ENCODE assay signal across 12 cellular contexts in the genomic region with DNA sequence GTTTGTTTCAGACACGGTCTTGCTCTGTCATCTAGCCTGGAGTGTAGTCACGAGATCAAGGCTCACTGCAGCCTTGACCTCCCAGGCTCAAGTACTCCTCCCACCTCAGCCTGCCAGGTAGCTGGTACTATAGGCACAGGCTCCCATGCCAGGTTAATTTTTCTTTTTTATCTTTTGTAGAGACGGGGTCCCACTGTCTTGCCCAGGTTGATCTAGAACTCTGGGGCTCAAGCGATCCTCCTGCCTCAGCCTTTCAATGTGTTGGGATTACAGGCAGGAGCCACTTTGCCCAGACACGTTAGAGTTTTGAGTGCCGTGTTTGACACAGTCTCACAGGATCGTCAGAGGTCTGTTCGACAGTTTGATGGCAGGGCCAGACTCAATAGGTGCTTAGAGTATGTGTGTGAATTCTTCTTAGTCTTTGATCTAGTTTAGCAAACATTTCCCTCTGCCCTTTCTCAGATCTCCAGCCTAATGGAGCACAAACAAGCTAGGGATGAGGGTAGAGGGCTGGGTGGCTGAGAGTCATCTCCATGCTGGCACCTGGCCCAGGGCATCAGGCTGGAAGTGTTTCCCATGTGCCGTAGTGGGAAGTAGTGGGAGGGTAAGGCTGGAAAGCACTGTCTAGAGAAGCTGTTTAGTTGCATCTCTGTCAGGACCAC.
A peak's percentile ranks its signal among the peaks of the same experiment; 100 is the strongest.
DNase-seq lines count a peak whose midpoint lies in the region; TF ChIP-seq lines count a peak whose summit lies in the region.
"Had no signal": no experiment of that assay in that cellular context is flagged by ENCODE, and none has a peak within 500 bp of the region (broad histone marks: within the 10 kb centered on the region; RNA-seq: fewer than 3 reads in every experiment).

No MANE protein-coding gene starts in this region.

- H3K79me2 ChIP-seq in smooth muscle cell (ENCODE audit: low read depth) = no peaks in the 10 kb centered on the region

- H3K4me2 ChIP-seq in smooth muscle cell = no peak overlapping the region

- no peak overlapping the region for H3K4me3 ChIP-seq in smooth muscle cell
- H3K4me3 ChIP-seq: right atrium auricular region, SJSA1 had no signal

- peaks cover 39% of the 10 kb centered on the region for H3K4me1 ChIP-seq in smooth muscle cell (ENCODE audit: low read depth)

- WGBS in smooth muscle cell (ENCODE audit: low lambda C conversion rate) = 53% methylated on average over 9 of the region's 9 CpGs

- no peaks in the 10 kb centered on the region for H3K36me3 ChIP-seq in smooth muscle cell (ENCODE audit: low read depth)
- H3K36me3 ChIP-seq: right atrium auricular region, SJSA1, WERI-Rb-1 had no signal

- H4K20me1 ChIP-seq in smooth muscle cell (ENCODE audit: low read depth) = no peaks in the 10 kb centered on the region

- no peaks in the 10 kb centered on the region for H3K27me3 ChIP-seq in smooth muscle cell (ENCODE audit: low read depth)
- H3K27me3 ChIP-seq: right atrium auricular region, SJSA1 had no signal

- no peak for TF ChIP-seq CTCF in smooth muscle cell (IDR thresholded peaks at IDR 0.05; ENCODE audit: borderline replicate concordance, insufficient read depth, poor library complexity, severe bottlenecking)

- peak; percentile 96 for DNase-seq in DMS79 treated with DMSO at 0.1 percent for 48 hours (lab: John Stamatoyannopoulos, UW)
- peak; percentile 58 for DNase-seq in NCI-H1105 (lab: John Stamatoyannopoulos, UW)
- peak; percentile 77 for DNase-seq in amniotic epithelial cell (ENCODE audit: low read depth)
- DNase-seq in lung microvascular endothelial cell (ENCODE audit: low read depth in 2 of 2) = peak; percentile 11 to 35
- DNase-seq in HuH-7 (ENCODE audit: low spot score) = no peak
- DNase-seq in activated CD4-positive, alpha-beta T cell treated with anti-CD3 and anti-CD28 coated beads for 1 hour = no peak
- no peak for DNase-seq in DMS114 treated with DMSO at 0.1 percent for 48 hours (lab: John Stamatoyannopoulos, UW; ENCODE audit: unreplicated experiment)
- no peak for DNase-seq in smooth muscle cell (lab: John Stamatoyannopoulos, UW; ENCODE audit: unreplicated experiment)
- DNase-seq: cerebellar nuclear complex, WERI-Rb-1 had no signal

- no peak overlapping the region for H3K27ac ChIP-seq in smooth muscle cell (ENCODE audit: low read depth)
- H3K27ac ChIP-seq: right atrium auricular region, SJSA1, WERI-Rb-1 had no signal

- no peaks in the 10 kb centered on the region for H3K9me3 ChIP-seq in smooth muscle cell (replicated peaks; ENCODE audit: low read depth)
- H3K9me3 ChIP-seq: right atrium auricular region had no signal

- H3K9ac ChIP-seq in smooth muscle cell (ENCODE audit: low read depth) = no peak overlapping the region

- H3F3A ChIP-seq in smooth muscle cell (ENCODE audit: low read depth) = no peaks in the 10 kb centered on the region

- H2AFZ ChIP-seq in smooth muscle cell (ENCODE audit: low read depth) = no peak overlapping the region

Comparison
In these comparisons a context has a peak if more than half of its experiments do, and no peak if none do; other contexts are left out.
1. DNase-seq: peak in DMS79 treated with DMSO at 0.1 percent for 48 hours (single experiment), NCI-H1105 (single experiment), amniotic epithelial cell (single experiment) and lung microvascular endothelial cell (2 of 2); none in HuH-7 (single experiment), activated CD4-positive, alpha-beta T cell treated with anti-CD3 and anti-CD28 coated beads for 1 hour (single experiment), DMS114 treated with DMSO at 0.1 percent for 48 hours (single experiment) and smooth muscle cell (single experiment).